Comparison of ENCODE assay signal across 32 cellular contexts in genomic region chr18:65752625-65753325, GRCh38. TPM values are rescaled to one million over a fixed set of nuclear protein-coding genes. Genes with fewer than 3 reads are reported as not detected.
DNase-seq lines count a peak whose midpoint lies in the region; ATAC-seq, FAIRE-seq and TF ChIP-seq lines count a peak whose summit lies in the region.
"Had no signal": no experiment of that assay in that cellular context is flagged by ENCODE, and none has a peak within 500 bp of the region (broad histone marks: within the 10 kb centered on the region; RNA-seq: fewer than 3 reads in every experiment).

No MANE protein-coding gene starts in this region.

- H3K36me3 Mint-ChIP-seq in progenitor cell of endocrine pancreas (ENCODE audit: insufficient read depth) = no peaks in the 10 kb centered on the region

- H3K27ac Mint-ChIP-seq in progenitor cell of endocrine pancreas = no peak overlapping the region
- H3K27ac Mint-ChIP-seq: CD4-positive, alpha-beta T cell; endodermal cell; naive B cell; T-helper 1 cell treated with Interleukin-12 subunit alpha and Interleukin-12 subunit beta and Interleukin-4 antibody, amounts not matched to agents 30 μg/mL and 1 μg/mL, for 36 hours had no signal

- no peaks in the 10 kb centered on the region for H3K9me3 Mint-ChIP-seq in progenitor cell of endocrine pancreas (ENCODE audit: low read depth)
- H3K9me3 Mint-ChIP-seq: endodermal cell; T-helper 1 cell treated with Interleukin-12 subunit alpha and Interleukin-12 subunit beta and Interleukin-4 antibody, amounts not matched to agents 30 μg/mL and 1 μg/mL, for 36 hours had no signal

- no peaks in the 10 kb centered on the region for H3K36me3 ChIP-seq in aorta (ENCODE audit: control insufficient read depth in 1 of 2, insufficient read depth in 2 of 2, low read length in 1 of 2)
- H3K36me3 ChIP-seq: adrenal gland, breast epithelium, esophagus muscularis mucosa, left ventricle myocardium inferior, Peyer's patch, sigmoid colon, SJSA1, stomach, transverse colon had no signal

- peak overlapping the region; percentile 43 for H3K4me3 Mint-ChIP-seq in progenitor cell of endocrine pancreas (ENCODE audit: low read depth)
- H3K4me3 Mint-ChIP-seq: CD4-positive, alpha-beta T cell; endodermal cell; naive B cell; T-helper 1 cell treated with Interleukin-12 subunit alpha and Interleukin-12 subunit beta and Interleukin-4 antibody, amounts not matched to agents 30 μg/mL and 1 μg/mL, for 36 hours had no signal

- no peaks in the 10 kb centered on the region for H3K9me3 ChIP-seq in aorta (ENCODE audit: control insufficient read depth, low read length)
- H3K9me3 ChIP-seq: adrenal gland, breast epithelium, esophagus muscularis mucosa, left ventricle myocardium inferior, Peyer's patch, sigmoid colon, stomach, transverse colon had no signal

- no peak for ATAC-seq in omental fat pad (ENCODE audit: low FRiP score)
- no peak for ATAC-seq in aorta (ENCODE audit: low FRiP score)
- ATAC-seq: HCT116 had no signal

- DNase-seq in DMS53 (lab: John Stamatoyannopoulos, UW) (peak; percentile 30), DMS53 treated with DMSO at 0.1 percent for 48 hours (lab: John Stamatoyannopoulos, UW; ENCODE audit: unreplicated experiment) (no peak), NCI-H446 treated with DMSO at 0.1 percent for 48 hours (lab: John Stamatoyannopoulos, UW) (peak; percentile 9), progenitor cell of endocrine pancreas (ENCODE audit: low spot score, unreplicated experiment) (no peak), omental fat pad (ENCODE audit: low spot score) (no peak), aorta (no peak), GM19239 (ENCODE audit: insufficient read length, low spot score) (no peak)
- DNase-seq: activated CD4-positive, alpha-beta T cell treated with anti-CD3 and anti-CD28 coated beads for 4 hours; activated naive CD4-positive, alpha-beta T cell; activated T-cell treated with anti-CD3 and anti-CD28 coated beads, Interleukin-2, amount 50 U/mL, for 48 hours; CD4-positive, alpha-beta T cell; IMR-90; left ventricle myocardium inferior; naive B cell; NK-92 treated with Interleukin-12 subunit alpha and Interleukin-12 subunit beta, amount 100 ng/mL, for 24 hours; Peyer's patch; sigmoid colon; stimulated activated CD4-positive, alpha-beta T cell treated with anti-CD3 and anti-CD28 coated beads, Interleukin-15, amount 100 ng/mL, for 24 hours; stomach; transverse colon had no signal

- peaks cover 32% of the 10 kb centered on the region for H3K27me3 Mint-ChIP-seq in progenitor cell of endocrine pancreas

- no peaks in the 10 kb centered on the region for H3K4me1 ChIP-seq in aorta (ENCODE audit: control insufficient read depth in 1 of 2, insufficient read depth in 2 of 2, low read length in 2 of 2)
- H3K4me1 ChIP-seq: adrenal gland, breast epithelium, SJSA1 had no signal

- intact Hi-C loops in aorta (cut with DNase I) = no loop called here

- H3K27ac ChIP-seq in VCaP (peak overlapping the region; percentile 87), aorta (ENCODE audit: low read depth in 1 of 2, low read length in 2 of 2) (no peak overlapping the region)
- H3K27ac ChIP-seq: adrenal gland, breast epithelium, coronary artery, esophagus muscularis mucosa, left ventricle myocardium inferior, Peyer's patch, sigmoid colon, SJSA1, stomach, transverse colon had no signal

- H3K4me3 ChIP-seq in aorta (ENCODE audit: low read length in 2 of 2) = no peak overlapping the region
- H3K4me3 ChIP-seq: adrenal gland, breast epithelium, coronary artery, esophagus muscularis mucosa, left ventricle myocardium inferior, Peyer's patch, sigmoid colon, SJSA1, stomach, transverse colon had no signal

- H3K27me3 ChIP-seq in aorta (ENCODE audit: control insufficient read depth in 1 of 2, insufficient read depth in 2 of 2, low read length in 1 of 2) = peaks cover 0 to 5% of the 10 kb centered on the region in 2 donors
- H3K27me3 ChIP-seq: SJSA1 had no signal

- TF ChIP-seq CTCF in VCaP (conservative IDR thresholded peaks at IDR 0.05) (no peak), progenitor cell of endocrine pancreas (IDR thresholded peaks at IDR 0.05; ENCODE audit: unreplicated experiment) (no peak), omental fat pad (IDR thresholded peaks at IDR 0.05) (no peak)

- 40 to 45% methylated on average over 5 of the region's 5 CpGs for WGBS in aorta, 2 donors

- no peak for FAIRE-seq in GM19239 (lab: Jason Lieb, UNC)
- FAIRE-seq: frontal cortex, G401.6 had no signal

- H3K4me1 Mint-ChIP-seq in progenitor cell of endocrine pancreas (ENCODE audit: low read depth) = peaks cover 25% of the 10 kb centered on the region

RNA-seq across cellular contexts. Expression of gene CDH7, which starts 2.0 kb away (rescaled TPM):
- 6.5 and 9.2 TPM in 2 replicates for total RNA-seq in progenitor cell of endocrine pancreas
- total RNA-seq in omental fat pad = under 1 TPM in 1 of 4 donors, not detected in 3; 0.47 TPM
- total RNA-seq in aorta = under 1 TPM; 0.06 to 0.19 TPM
- not detected for polyA plus RNA-seq in aorta
- total RNA-seq: A172; CD4-positive, alpha-beta T cell; IMR-90; left ventricle myocardium inferior; Peyer's patch; sigmoid colon; SJSA1; transverse colon had no signal
- polyA plus RNA-seq: IMR-90, stomach had no signal

Comparison
In these comparisons a context has a peak if more than half of its experiments do, and no peak if none do; other contexts are left out.
1. DNase-seq: peak in DMS53 (single experiment) and NCI-H446 treated with DMSO at 0.1 percent for 48 hours (single experiment); none in DMS53 treated with DMSO at 0.1 percent for 48 hours (single experiment), progenitor cell of endocrine pancreas (single experiment), omental fat pad (single experiment), aorta (0 of 2) and GM19239 (single experiment).